ENCODE assay signal across 1 cellular context in the genomic region with DNA sequence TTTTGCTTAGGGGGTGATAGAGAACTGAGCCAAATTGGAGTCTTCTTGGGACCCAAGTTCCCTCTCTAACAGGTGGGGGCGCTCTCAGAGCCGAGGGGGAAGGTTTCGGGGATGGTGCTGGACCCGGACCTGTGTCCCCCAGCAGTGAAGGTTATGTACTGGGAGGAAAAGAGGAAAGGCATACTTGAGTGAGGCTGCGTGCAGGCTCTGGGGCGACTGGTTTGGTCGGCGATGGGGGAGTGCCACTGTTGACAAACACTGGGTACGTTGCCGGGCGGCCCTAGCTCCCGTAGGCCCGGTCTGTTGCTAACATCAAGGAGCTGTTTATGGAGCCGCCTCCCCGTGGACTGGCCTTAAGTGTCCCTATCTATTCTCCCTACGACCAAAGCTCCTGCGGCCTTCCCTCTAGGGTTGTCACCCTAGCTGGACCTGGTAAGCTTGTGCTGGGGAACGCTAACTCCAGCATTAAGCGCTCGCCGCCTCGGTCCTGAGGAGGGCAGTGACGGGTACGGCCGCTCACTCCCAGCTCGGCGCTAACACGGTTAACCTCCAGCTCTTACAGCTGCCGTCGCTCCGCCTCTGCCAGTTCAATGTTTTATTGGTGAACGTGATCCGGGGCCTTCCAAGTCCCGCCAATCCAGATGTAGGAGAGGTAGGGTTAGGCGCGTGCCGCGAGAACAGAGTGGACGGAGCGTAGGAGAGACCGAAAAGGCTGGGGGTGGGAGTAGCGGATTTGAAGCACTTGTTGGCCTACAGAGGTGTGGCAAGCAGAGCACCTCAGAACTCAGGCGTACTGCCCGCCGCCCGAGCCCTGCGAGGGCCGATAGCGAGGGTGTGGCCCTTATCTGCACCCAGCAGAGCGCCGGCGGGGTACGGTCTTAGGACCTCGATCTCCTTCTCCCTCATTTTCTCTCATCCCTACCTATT.
A peak's percentile ranks its signal among the peaks of the same experiment; 100 is the strongest.
TF ChIP-seq lines count a peak whose summit lies in the region.

A gene (plus strand): TSS at position 685 of the 927 bp plus-strand sequence. CDS start 422 bp downstream, outside the sequence.

TF ChIP-seq in K562, 482 proteins besides CTCF, POLR2A, EP300 and RAD21 (continued from another document and continues in another):
- TF ChIP-seq, protein P1, sequence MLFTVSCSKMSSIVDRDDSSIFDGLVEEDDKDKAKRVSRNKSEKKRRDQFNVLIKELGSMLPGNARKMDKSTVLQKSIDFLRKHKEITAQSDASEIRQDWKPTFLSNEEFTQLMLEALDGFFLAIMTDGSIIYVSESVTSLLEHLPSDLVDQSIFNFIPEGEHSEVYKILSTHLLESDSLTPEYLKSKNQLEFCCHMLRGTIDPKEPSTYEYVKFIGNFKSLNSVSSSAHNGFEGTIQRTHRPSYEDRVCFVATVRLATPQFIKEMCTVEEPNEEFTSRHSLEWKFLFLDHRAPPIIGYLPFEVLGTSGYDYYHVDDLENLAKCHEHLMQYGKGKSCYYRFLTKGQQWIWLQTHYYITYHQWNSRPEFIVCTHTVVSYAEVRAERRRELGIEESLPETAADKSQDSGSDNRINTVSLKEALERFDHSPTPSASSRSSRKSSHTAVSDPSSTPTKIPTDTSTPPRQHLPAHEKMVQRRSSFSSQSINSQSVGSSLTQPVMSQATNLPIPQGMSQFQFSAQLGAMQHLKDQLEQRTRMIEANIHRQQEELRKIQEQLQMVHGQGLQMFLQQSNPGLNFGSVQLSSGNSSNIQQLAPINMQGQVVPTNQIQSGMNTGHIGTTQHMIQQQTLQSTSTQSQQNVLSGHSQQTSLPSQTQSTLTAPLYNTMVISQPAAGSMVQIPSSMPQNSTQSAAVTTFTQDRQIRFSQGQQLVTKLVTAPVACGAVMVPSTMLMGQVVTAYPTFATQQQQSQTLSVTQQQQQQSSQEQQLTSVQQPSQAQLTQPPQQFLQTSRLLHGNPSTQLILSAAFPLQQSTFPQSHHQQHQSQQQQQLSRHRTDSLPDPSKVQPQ (CRISPR knock-in tag; IDR thresholded peaks at IDR 0.05; ENCODE audit: borderline replicate concordance) = no peak
- TF ChIP-seq, protein P2, sequence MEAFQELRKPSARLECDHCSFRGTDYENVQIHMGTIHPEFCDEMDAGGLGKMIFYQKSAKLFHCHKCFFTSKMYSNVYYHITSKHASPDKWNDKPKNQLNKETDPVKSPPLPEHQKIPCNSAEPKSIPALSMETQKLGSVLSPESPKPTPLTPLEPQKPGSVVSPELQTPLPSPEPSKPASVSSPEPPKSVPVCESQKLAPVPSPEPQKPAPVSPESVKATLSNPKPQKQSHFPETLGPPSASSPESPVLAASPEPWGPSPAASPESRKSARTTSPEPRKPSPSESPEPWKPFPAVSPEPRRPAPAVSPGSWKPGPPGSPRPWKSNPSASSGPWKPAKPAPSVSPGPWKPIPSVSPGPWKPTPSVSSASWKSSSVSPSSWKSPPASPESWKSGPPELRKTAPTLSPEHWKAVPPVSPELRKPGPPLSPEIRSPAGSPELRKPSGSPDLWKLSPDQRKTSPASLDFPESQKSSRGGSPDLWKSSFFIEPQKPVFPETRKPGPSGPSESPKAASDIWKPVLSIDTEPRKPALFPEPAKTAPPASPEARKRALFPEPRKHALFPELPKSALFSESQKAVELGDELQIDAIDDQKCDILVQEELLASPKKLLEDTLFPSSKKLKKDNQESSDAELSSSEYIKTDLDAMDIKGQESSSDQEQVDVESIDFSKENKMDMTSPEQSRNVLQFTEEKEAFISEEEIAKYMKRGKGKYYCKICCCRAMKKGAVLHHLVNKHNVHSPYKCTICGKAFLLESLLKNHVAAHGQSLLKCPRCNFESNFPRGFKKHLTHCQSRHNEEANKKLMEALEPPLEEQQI (IDR thresholded peaks at IDR 0.05) = peak; percentile 93; the same call in 1 of the 2 replicates
- TF ChIP-seq XRCC5 (IDR thresholded peaks at IDR 0.05; ENCODE audit: low read depth, low read length) (peak; percentile 11; the same call in 1 of the 2 replicates), RNF2 (IDR thresholded peaks at IDR 0.05) (peak; percentile 96), MTA2 (IDR thresholded peaks at IDR 0.05; ENCODE audit: low read depth) (peak; percentile 98), SMAD4 (CRISPR knock-in tag; conservative IDR thresholded peaks at IDR 0.05) (peak; percentile 96), ZNF644 (tag; IDR thresholded peaks at IDR 0.05; ENCODE audit: low read depth) (peak; percentile 82; the same call in 1 of the 2 replicates), ZSCAN32 (CRISPR knock-in tag; IDR thresholded peaks at IDR 0.05) (no peak), DIDO1 (tag; IDR thresholded peaks at IDR 0.05; ENCODE audit: low read depth) (no peak), GTF2A2 (tag; IDR thresholded peaks at IDR 0.05) (no peak), ERF (CRISPR knock-in tag; IDR thresholded peaks at IDR 0.05) (no peak; the same call in 1 of the 2 replicates), ZNF830 (CRISPR knock-in tag; IDR thresholded peaks at IDR 0.05) (no peak), ZNF696 (CRISPR knock-in tag; conservative IDR thresholded peaks at IDR 0.05) (no peak), RBM34 (IDR thresholded peaks at IDR 0.05; ENCODE audit: borderline replicate concordance, insufficient read depth, low read length) (no peak), E2F3 (CRISPR knock-in tag; IDR thresholded peaks at IDR 0.05) (no peak), SRSF9 (IDR thresholded peaks at IDR 0.05; ENCODE audit: borderline replicate concordance, low read depth, low read length) (no peak), ZBTB17 (CRISPR knock-in tag; IDR thresholded peaks at IDR 0.05) (peak; percentile 77; the same call in 1 of the 2 replicates), PTRF (tag; IDR thresholded peaks at IDR 0.05) (no peak), ADNP (tag; IDR thresholded peaks at IDR 0.05) (no peak), EWSR1 (IDR thresholded peaks at IDR 0.05; ENCODE audit: borderline replicate concordance, low read depth, partially characterized antibody) (no peak), PCBP2 (IDR thresholded peaks at IDR 0.05; ENCODE audit: low read depth, low read length, poor library complexity, severe bottlenecking) (no peak), ZNF133 (CRISPR knock-in tag; IDR thresholded peaks at IDR 0.05) (no peak), KAT2B (IDR thresholded peaks at IDR 0.05; ENCODE audit: low read depth, low read length) (no peak), TSC22D4 (tag; IDR thresholded peaks at IDR 0.05) (no peak), HDAC2 (IDR thresholded peaks at IDR 0.05) (peak; percentile 21; the same call in 1 of the 2 replicates), RB1 (IDR thresholded peaks at IDR 0.05; ENCODE audit: low read depth) (peak; percentile 57), CBX2 (IDR thresholded peaks at IDR 0.05; ENCODE audit: insufficient read depth, low read length, poor library complexity, severe bottlenecking) (no peak), TBP (optimal IDR thresholded peaks at IDR 0.05; ENCODE audit: low read depth, low read length) (peak; percentile 82), RFX5 (IDR thresholded peaks at IDR 0.05; ENCODE audit: low read depth, low read length) (0 out of 2 replicates have a peak, but pooled peaks have one; percentile 34), MXI1 (IDR thresholded peaks at IDR 0.05; ENCODE audit: low read depth, low read length) (peak; percentile 34; the same call in 1 of the 2 replicates), ZNF785 (CRISPR knock-in tag; IDR thresholded peaks at IDR 0.05) (no peak), CEBPG (CRISPR knock-in tag; IDR thresholded peaks at IDR 0.05) (peak; percentile 52; the same call in 1 of the 2 replicates), CEBPG (tag; conservative IDR thresholded peaks at IDR 0.05 in 1 of 2, IDR thresholded peaks at IDR 0.05 in 1 of 2) (no peak), MCM2 (IDR thresholded peaks at IDR 0.05; ENCODE audit: low read depth) (no peak)
- TF ChIP-seq, protein P3, sequence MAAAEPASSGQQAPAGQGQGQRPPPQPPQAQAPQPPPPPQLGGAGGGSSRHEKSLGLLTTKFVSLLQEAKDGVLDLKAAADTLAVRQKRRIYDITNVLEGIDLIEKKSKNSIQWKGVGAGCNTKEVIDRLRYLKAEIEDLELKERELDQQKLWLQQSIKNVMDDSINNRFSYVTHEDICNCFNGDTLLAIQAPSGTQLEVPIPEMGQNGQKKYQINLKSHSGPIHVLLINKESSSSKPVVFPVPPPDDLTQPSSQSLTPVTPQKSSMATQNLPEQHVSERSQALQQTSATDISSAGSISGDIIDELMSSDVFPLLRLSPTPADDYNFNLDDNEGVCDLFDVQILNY (CRISPR knock-in tag; IDR thresholded peaks at IDR 0.05) = no peak
- TF ChIP-seq, protein P4, sequence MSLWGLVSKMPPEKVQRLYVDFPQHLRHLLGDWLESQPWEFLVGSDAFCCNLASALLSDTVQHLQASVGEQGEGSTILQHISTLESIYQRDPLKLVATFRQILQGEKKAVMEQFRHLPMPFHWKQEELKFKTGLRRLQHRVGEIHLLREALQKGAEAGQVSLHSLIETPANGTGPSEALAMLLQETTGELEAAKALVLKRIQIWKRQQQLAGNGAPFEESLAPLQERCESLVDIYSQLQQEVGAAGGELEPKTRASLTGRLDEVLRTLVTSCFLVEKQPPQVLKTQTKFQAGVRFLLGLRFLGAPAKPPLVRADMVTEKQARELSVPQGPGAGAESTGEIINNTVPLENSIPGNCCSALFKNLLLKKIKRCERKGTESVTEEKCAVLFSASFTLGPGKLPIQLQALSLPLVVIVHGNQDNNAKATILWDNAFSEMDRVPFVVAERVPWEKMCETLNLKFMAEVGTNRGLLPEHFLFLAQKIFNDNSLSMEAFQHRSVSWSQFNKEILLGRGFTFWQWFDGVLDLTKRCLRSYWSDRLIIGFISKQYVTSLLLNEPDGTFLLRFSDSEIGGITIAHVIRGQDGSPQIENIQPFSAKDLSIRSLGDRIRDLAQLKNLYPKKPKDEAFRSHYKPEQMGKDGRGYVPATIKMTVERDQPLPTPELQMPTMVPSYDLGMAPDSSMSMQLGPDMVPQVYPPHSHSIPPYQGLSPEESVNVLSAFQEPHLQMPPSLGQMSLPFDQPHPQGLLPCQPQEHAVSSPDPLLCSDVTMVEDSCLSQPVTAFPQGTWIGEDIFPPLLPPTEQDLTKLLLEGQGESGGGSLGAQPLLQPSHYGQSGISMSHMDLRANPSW (CRISPR knock-in tag; IDR thresholded peaks at IDR 0.05) = no peak
- TF ChIP-seq, protein P5, sequence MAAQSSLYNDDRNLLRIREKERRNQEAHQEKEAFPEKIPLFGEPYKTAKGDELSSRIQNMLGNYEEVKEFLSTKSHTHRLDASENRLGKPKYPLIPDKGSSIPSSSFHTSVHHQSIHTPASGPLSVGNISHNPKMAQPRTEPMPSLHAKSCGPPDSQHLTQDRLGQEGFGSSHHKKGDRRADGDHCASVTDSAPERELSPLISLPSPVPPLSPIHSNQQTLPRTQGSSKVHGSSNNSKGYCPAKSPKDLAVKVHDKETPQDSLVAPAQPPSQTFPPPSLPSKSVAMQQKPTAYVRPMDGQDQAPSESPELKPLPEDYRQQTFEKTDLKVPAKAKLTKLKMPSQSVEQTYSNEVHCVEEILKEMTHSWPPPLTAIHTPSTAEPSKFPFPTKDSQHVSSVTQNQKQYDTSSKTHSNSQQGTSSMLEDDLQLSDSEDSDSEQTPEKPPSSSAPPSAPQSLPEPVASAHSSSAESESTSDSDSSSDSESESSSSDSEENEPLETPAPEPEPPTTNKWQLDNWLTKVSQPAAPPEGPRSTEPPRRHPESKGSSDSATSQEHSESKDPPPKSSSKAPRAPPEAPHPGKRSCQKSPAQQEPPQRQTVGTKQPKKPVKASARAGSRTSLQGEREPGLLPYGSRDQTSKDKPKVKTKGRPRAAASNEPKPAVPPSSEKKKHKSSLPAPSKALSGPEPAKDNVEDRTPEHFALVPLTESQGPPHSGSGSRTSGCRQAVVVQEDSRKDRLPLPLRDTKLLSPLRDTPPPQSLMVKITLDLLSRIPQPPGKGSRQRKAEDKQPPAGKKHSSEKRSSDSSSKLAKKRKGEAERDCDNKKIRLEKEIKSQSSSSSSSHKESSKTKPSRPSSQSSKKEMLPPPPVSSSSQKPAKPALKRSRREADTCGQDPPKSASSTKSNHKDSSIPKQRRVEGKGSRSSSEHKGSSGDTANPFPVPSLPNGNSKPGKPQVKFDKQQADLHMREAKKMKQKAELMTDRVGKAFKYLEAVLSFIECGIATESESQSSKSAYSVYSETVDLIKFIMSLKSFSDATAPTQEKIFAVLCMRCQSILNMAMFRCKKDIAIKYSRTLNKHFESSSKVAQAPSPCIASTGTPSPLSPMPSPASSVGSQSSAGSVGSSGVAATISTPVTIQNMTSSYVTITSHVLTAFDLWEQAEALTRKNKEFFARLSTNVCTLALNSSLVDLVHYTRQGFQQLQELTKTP (IDR thresholded peaks at IDR 0.05; ENCODE audit: low read depth in 1 of 2, partially characterized antibody in 2 of 2) = peak in 1 of 2 experiments; percentile 11
- TF ChIP-seq, protein P6, sequence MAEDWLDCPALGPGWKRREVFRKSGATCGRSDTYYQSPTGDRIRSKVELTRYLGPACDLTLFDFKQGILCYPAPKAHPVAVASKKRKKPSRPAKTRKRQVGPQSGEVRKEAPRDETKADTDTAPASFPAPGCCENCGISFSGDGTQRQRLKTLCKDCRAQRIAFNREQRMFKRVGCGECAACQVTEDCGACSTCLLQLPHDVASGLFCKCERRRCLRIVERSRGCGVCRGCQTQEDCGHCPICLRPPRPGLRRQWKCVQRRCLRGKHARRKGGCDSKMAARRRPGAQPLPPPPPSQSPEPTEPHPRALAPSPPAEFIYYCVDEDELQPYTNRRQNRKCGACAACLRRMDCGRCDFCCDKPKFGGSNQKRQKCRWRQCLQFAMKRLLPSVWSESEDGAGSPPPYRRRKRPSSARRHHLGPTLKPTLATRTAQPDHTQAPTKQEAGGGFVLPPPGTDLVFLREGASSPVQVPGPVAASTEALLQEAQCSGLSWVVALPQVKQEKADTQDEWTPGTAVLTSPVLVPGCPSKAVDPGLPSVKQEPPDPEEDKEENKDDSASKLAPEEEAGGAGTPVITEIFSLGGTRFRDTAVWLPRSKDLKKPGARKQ (CRISPR knock-in tag; IDR thresholded peaks at IDR 0.05) = no peak
- TF ChIP-seq, protein P7, sequence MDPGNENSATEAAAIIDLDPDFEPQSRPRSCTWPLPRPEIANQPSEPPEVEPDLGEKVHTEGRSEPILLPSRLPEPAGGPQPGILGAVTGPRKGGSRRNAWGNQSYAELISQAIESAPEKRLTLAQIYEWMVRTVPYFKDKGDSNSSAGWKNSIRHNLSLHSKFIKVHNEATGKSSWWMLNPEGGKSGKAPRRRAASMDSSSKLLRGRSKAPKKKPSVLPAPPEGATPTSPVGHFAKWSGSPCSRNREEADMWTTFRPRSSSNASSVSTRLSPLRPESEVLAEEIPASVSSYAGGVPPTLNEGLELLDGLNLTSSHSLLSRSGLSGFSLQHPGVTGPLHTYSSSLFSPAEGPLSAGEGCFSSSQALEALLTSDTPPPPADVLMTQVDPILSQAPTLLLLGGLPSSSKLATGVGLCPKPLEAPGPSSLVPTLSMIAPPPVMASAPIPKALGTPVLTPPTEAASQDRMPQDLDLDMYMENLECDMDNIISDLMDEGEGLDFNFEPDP (CRISPR knock-in tag; IDR thresholded peaks at IDR 0.05) = no peak
- TF ChIP-seq, protein P8, sequence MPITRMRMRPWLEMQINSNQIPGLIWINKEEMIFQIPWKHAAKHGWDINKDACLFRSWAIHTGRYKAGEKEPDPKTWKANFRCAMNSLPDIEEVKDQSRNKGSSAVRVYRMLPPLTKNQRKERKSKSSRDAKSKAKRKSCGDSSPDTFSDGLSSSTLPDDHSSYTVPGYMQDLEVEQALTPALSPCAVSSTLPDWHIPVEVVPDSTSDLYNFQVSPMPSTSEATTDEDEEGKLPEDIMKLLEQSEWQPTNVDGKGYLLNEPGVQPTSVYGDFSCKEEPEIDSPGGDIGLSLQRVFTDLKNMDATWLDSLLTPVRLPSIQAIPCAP (CRISPR knock-in tag; IDR thresholded peaks at IDR 0.05; ENCODE audit: borderline replicate concordance) = no peak
- TF ChIP-seq, protein P9, sequence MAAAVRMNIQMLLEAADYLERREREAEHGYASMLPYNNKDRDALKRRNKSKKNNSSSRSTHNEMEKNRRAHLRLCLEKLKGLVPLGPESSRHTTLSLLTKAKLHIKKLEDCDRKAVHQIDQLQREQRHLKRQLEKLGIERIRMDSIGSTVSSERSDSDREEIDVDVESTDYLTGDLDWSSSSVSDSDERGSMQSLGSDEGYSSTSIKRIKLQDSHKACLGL (CRISPR knock-in tag; IDR thresholded peaks at IDR 0.05; ENCODE audit: borderline replicate concordance, poor library complexity, severe bottlenecking) = no peak
